ENCODE assay signal across 28 cellular contexts in genomic region chrX:72071213-72071612, GRCh38.
"Had no signal": no experiment of that assay in that cellular context is flagged by ENCODE, and none has a peak within 500 bp of the region (broad histone marks: within the 10 kb centered on the region; RNA-seq: fewer than 3 reads in every experiment).

No MANE protein-coding gene starts in this region.

- ATAC-seq: psoas muscle; right cardiac atrium; right lobe of liver; stimulated activated naive B cell treated with anti-CD40 and anti-IgM and Interleukin-4, amounts not matched to agents 10 μg/mL and 1 μg/mL and 100 μg/mL, for 72 hours had no signal

- H3K4me3 ChIP-seq: neural progenitor cell, ovary, psoas muscle, right lobe of liver, sigmoid colon, stomach, thoracic aorta, thyroid gland, tibial nerve, upper lobe of left lung, vagina had no signal

- H3K9me3 ChIP-seq: ovary, psoas muscle, right lobe of liver, sigmoid colon, stomach, thoracic aorta, thyroid gland, tibial nerve, upper lobe of left lung, vagina had no signal

- H3K79me2 ChIP-seq: parathyroid adenoma had no signal

- H3K4me3 Mint-ChIP-seq: nephron; neural progenitor cell; stimulated activated effector memory CD8-positive, alpha-beta T cell treated with anti-CD3 and anti-CD28 coated beads, Interleukin-12 subunit alpha, Interleukin-12 subunit beta, amount 100 ng/mL, for 72 hours; stimulated activated naive B cell treated with anti-CD40 and anti-IgM and Interleukin-4, amounts not matched to agents 10 μg/mL and 1 μg/mL and 100 μg/mL, for 72 hours; stimulated activated naive CD8-positive, alpha-beta T cell treated with anti-CD3 and anti-CD28 coated beads, Interleukin-15, Interleukin-2, amounts not matched to agents 100 ng/mL and 50 ng/mL, for 24 hours had no signal

- H3K27ac Mint-ChIP-seq: nephron; neural progenitor cell; progenitor cell of endocrine pancreas; stimulated activated effector memory CD8-positive, alpha-beta T cell treated with anti-CD3 and anti-CD28 coated beads, Interleukin-12 subunit alpha, Interleukin-12 subunit beta, amount 100 ng/mL, for 72 hours; stimulated activated naive B cell treated with anti-CD40 and anti-IgM and Interleukin-4, amounts not matched to agents 10 μg/mL and 1 μg/mL and 100 μg/mL, for 72 hours; stimulated activated naive CD8-positive, alpha-beta T cell treated with anti-CD3 and anti-CD28 coated beads, Interleukin-15, Interleukin-2, amounts not matched to agents 100 ng/mL and 50 ng/mL, for 24 hours had no signal

- H3K9me3 Mint-ChIP-seq: stimulated activated effector memory CD8-positive, alpha-beta T cell treated with anti-CD3 and anti-CD28 coated beads, Interleukin-12 subunit alpha, Interleukin-12 subunit beta, amount 100 ng/mL, for 72 hours; stimulated activated naive B cell treated with anti-CD40 and anti-IgM and Interleukin-4, amounts not matched to agents 10 μg/mL and 1 μg/mL and 100 μg/mL, for 72 hours; stimulated activated naive CD8-positive, alpha-beta T cell treated with anti-CD3 and anti-CD28 coated beads, Interleukin-15, Interleukin-2, amounts not matched to agents 100 ng/mL and 50 ng/mL, for 24 hours had no signal

- H3K36me3 ChIP-seq: neural progenitor cell, ovary, right lobe of liver, sigmoid colon, stomach, thoracic aorta, thyroid gland, tibial nerve, upper lobe of left lung, vagina had no signal

- H3K27me3 ChIP-seq: neural progenitor cell, ovary, right lobe of liver, sigmoid colon, thyroid gland, upper lobe of left lung, vagina had no signal

- H3K36me3 Mint-ChIP-seq: stimulated activated effector memory CD8-positive, alpha-beta T cell treated with anti-CD3 and anti-CD28 coated beads, Interleukin-12 subunit alpha, Interleukin-12 subunit beta, amount 100 ng/mL, for 72 hours; stimulated activated naive B cell treated with anti-CD40 and anti-IgM and Interleukin-4, amounts not matched to agents 10 μg/mL and 1 μg/mL and 100 μg/mL, for 72 hours had no signal

- H3K4me2 ChIP-seq: neural progenitor cell had no signal

- H3K4me1 Mint-ChIP-seq: stimulated activated naive B cell treated with anti-CD40 and anti-IgM and Interleukin-4, amounts not matched to agents 10 μg/mL and 1 μg/mL and 100 μg/mL, for 72 hours had no signal

- FAIRE-seq: small intestine, urothelium cell line had no signal

- H3K4me1 ChIP-seq: neural progenitor cell, psoas muscle, right lobe of liver had no signal

- DNase-seq: occipital lobe; ovary; posterior cingulate gyrus; psoas muscle; right cardiac atrium; right lobe of liver; sigmoid colon; small intestine; stimulated activated CD4-positive, alpha-beta T cell treated with anti-CD3 and anti-CD28 coated beads, Interleukin-15, amount 100 ng/mL, for 24 hours; stimulated activated CD4-positive, alpha-beta T cell treated with anti-CD3 and anti-CD28 coated beads, Interleukin-2, amount 100 ng/mL, for 24 hours; stimulated activated CD4-positive, alpha-beta T cell treated with anti-CD3 and anti-CD28 coated beads, Interleukin-2, amount 100 ng/mL, for 48 hours; stimulated activated CD4-positive, alpha-beta T cell treated with anti-CD3 and anti-CD28 coated beads, Interleukin-4, amount 100 ng/mL, for 24 hours; stimulated activated naive B cell treated with anti-CD40 and anti-IgM and Interleukin-4, amounts not matched to agents 10 μg/mL and 1 μg/mL and 100 μg/mL, for 72 hours; stimulated activated naive CD4-positive, alpha-beta T cell treated with Interleukin-2 at 50 U/mL for 16 hours; stomach; thyroid gland; trophoblast cell; upper lobe of left lung had no signal

- H3K27ac ChIP-seq: neural progenitor cell, ovary, parathyroid adenoma, psoas muscle, right lobe of liver, stomach, thoracic aorta, thyroid gland, tibial nerve, upper lobe of left lung, vagina had no signal

- H2AFZ ChIP-seq: neural progenitor cell, parathyroid adenoma had no signal

- H3K9ac ChIP-seq: neural progenitor cell, parathyroid adenoma had no signal
